Comparison of ENCODE assay signal across 10 cellular contexts in genomic region chr11:118615282-118615979, GRCh38.
DNase-seq lines count a peak whose midpoint lies in the region; ATAC-seq, FAIRE-seq and TF ChIP-seq lines count a peak whose summit lies in the region.
"Had no signal": no experiment of that assay in that cellular context is flagged by ENCODE, and none has a peak within 500 bp of the region (broad histone marks: within the 10 kb centered on the region; RNA-seq: fewer than 3 reads in every experiment).

No MANE protein-coding gene starts in this region.

- ATAC-seq in RWPE2 (ENCODE audit: low read depth), result peak; percentile 20; the same call in 2 of the 3 replicates
- no peak for ATAC-seq in HG03520 (IDR thresholded peaks at IDR 0.05; ENCODE audit: unreplicated experiment)
- no peak for ATAC-seq in GM21529 (IDR thresholded peaks at IDR 0.05; ENCODE audit: unreplicated experiment)

- peak; percentile 92 for FAIRE-seq in G401.6 (lab: Jason Lieb, UNC)
- FAIRE-seq: GM18507 had no signal

- no peak for TF ChIP-seq CTCF in RWPE2 (IDR thresholded peaks at IDR 0.05; ENCODE audit: poor library complexity, severe bottlenecking)

- no peak overlapping the region for H3K4me3 ChIP-seq in RWPE2 (ENCODE audit: severe bottlenecking)

- no peaks in the 10 kb centered on the region for H3K9me3 ChIP-seq in RWPE2 (ENCODE audit: severe bottlenecking)

- H3K4me1 ChIP-seq in RWPE2 (ENCODE audit: insufficient read depth, poor library complexity, severe bottlenecking), result peaks cover 32% of the 10 kb centered on the region

- peak overlapping the region; percentile 99 for H3K27ac ChIP-seq in RWPE2 (ENCODE audit: poor library complexity, severe bottlenecking)

- no peaks in the 10 kb centered on the region for H3K27me3 ChIP-seq in RWPE2 (ENCODE audit: insufficient read depth, poor library complexity, severe bottlenecking)

- DNase-seq in RWPE2 (ENCODE audit: low spot score) (no peak), iPS DF 4.7 (ENCODE audit: extremely low read depth, low spot score) (peak; percentile 79), retina (peak; percentile 45), dedifferentiated amniotic fluid mesenchymal stem cell (ENCODE audit: extremely low spot score) (no peak), anterior cingulate cortex (lab: John Stamatoyannopoulos, UW) (no peak)
- DNase-seq: NCI-H524 treated with DMSO at 0.1 percent for 48 hours had no signal

- H3K36me3 ChIP-seq in RWPE2 (ENCODE audit: low read depth), result peaks cover 7% of the 10 kb centered on the region; the same call in 1 of the 2 replicates

Comparison
In these comparisons a context has a peak if more than half of its experiments do, and no peak if none do; other contexts are left out.
1. DNase-seq: peak in iPS DF 4.7 (single experiment) and retina (single experiment); none in RWPE2 (single experiment), dedifferentiated amniotic fluid mesenchymal stem cell (single experiment) and anterior cingulate cortex (0 of 58).